In the genomic region with DNA sequence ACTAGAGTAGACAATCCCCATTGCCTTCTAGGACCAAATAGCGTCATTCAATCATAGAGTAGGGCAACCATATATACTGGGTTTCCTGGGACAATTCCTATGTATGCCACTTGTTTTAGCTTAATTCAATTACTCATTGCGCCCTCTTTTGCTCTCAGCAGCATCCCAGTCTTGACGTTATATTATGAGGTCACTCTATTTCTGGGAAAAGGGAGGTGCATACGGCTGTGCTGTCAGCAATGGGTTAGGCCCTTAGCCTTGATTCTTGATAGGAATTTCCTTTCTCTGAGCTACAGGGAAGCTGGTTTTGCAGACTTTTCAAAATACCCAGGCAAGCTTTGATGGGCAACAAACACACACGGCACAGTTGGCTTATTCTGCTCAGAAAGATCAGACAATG, we compare ENCODE assay signal across 1 cellular context.
TF ChIP-seq lines count a peak whose summit lies in the region.

No MANE protein-coding gene starts in this region.

TF ChIP-seq in K562, 482 proteins besides CTCF, POLR2A, EP300 and RAD21 (continued from another document):
- TF ChIP-seq RBM17 (IDR thresholded peaks at IDR 0.05; ENCODE audit: borderline replicate concordance, low read depth, low read length) (no peak), KDM1A (IDR thresholded peaks at IDR 0.05) (no peak), IRF2 (CRISPR knock-in tag; IDR thresholded peaks at IDR 0.05) (no peak), SAFB2 (IDR thresholded peaks at IDR 0.05; ENCODE audit: borderline replicate concordance, low read depth, low read length, severe bottlenecking) (no peak), ATF1 (CRISPR knock-in tag; IDR thresholded peaks at IDR 0.05) (no peak), ATF1 (tag; IDR thresholded peaks at IDR 0.05) (0 out of 2 replicates have a peak, but pooled peaks have one; percentile 43), POLR3G (IDR thresholded peaks at IDR 0.05; ENCODE audit: extremely low read depth, insufficient read length, insufficient replicate concordance) (no peak), PURB (CRISPR knock-in tag; IDR thresholded peaks at IDR 0.05; ENCODE audit: low read depth) (no peak), CTBP1 (IDR thresholded peaks at IDR 0.05; ENCODE audit: borderline replicate concordance) (no peak)
- TF ChIP-seq, protein P1, sequence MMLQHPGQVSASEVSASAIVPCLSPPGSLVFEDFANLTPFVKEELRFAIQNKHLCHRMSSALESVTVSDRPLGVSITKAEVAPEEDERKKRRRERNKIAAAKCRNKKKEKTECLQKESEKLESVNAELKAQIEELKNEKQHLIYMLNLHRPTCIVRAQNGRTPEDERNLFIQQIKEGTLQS (IDR thresholded peaks at IDR 0.05), result peak; percentile 36; the same call in 1 of the 2 replicates
- TF ChIP-seq, protein P1 (CRISPR knock-in tag; conservative IDR thresholded peaks at IDR 0.05), result no peak
- TF ChIP-seq, protein P2, sequence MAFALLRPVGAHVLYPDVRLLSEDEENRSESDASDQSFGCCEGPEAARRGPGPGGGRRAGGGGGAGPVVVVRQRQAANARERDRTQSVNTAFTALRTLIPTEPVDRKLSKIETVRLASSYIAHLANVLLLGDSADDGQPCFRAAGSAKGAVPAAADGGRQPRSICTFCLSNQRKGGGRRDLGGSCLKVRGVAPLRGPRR (CRISPR knock-in tag; IDR thresholded peaks at IDR 0.05), result no peak
